2 cellular contexts compared by ENCODE assay signal in the genomic region with DNA sequence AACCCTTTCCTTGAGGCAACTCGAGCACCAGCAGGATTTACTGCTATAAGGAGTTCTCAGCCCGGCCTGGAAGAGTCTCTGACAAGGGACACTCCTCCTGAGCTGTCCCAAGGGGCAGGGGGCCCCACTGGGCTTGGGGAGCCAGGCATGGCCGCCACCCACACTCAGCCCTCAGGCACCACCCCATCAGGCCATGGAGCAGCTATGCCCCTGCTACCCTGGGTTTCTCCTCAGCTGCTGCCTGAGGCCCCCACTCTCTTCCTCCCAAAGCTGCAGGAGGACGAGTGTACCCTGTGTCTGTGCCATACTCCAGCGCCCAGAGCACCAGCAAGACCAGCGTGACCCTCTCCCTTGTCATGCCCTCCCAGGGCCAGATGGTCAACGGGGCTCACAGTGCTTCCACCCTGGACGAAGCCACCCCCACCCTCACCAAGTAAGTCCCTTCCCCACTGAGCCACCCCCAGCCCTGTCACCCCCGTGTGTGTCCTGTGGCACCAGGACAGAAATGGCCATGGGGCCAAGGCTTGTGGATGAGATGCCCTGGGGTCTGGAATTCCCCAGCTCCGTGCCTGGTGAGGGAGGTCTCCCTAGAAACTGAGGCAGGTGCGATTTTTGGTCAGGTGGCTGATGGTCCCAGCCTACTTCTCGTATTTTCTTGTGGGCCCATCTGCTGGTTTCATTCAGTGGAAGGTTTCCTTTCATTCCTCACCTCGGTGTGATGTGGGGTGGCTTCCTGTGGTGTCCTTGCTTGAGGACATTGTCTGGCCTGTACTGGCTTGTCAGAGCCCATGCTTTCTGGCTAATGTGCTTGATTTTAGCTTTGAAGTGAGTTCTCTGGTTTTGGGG.
TF ChIP-seq lines count a peak whose summit lies in the region.

No MANE protein-coding gene starts in this region.

TF ChIP-seq in WTC11, 78 proteins besides CTCF, POLR2A, EP300 and RAD21:
- TF ChIP-seq ZNF512 (CRISPR knock-in tag; IDR thresholded peaks at IDR 0.05; ENCODE audit: borderline replicate concordance) (no peak), ZBTB21 (CRISPR knock-in tag; IDR thresholded peaks at IDR 0.05; ENCODE audit: borderline replicate concordance) (no peak), IRF1 (CRISPR knock-in tag; IDR thresholded peaks at IDR 0.05) (no peak), FOXP4 (CRISPR knock-in tag; IDR thresholded peaks at IDR 0.05) (no peak), E2F1 (CRISPR knock-in tag; IDR thresholded peaks at IDR 0.05) (no peak), ETV6 (CRISPR knock-in tag; IDR thresholded peaks at IDR 0.05) (no peak), ZNF121 (CRISPR knock-in tag; IDR thresholded peaks at IDR 0.05) (no peak), NR2C2 (CRISPR knock-in tag; IDR thresholded peaks at IDR 0.05) (no peak), E2F5 (CRISPR knock-in tag; IDR thresholded peaks at IDR 0.05) (no peak)
- TF ChIP-seq, protein P1, sequence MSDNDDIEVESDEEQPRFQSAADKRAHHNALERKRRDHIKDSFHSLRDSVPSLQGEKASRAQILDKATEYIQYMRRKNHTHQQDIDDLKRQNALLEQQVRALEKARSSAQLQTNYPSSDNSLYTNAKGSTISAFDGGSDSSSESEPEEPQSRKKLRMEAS (CRISPR knock-in tag; IDR thresholded peaks at IDR 0.05) = no peak

TF ChIP-seq in HEK293T, 16 proteins besides CTCF, POLR2A, EP300 and RAD21:
- TF ChIP-seq ELF4 (IDR thresholded peaks at IDR 0.05) (no peak), ARNT (IDR thresholded peaks at IDR 0.05) (no peak), BHLHE40 (IDR thresholded peaks at IDR 0.05; ENCODE audit: borderline replicate concordance) (no peak), L3MBTL2 (conservative IDR thresholded peaks at IDR 0.05) (no peak), TARDBP (IDR thresholded peaks at IDR 0.05) (no peak), NFRKB (IDR thresholded peaks at IDR 0.05) (no peak), FOXM1 (IDR thresholded peaks at IDR 0.05; ENCODE audit: borderline replicate concordance) (no peak), FOXK2 (IDR thresholded peaks at IDR 0.05) (no peak), HDGF (IDR thresholded peaks at IDR 0.05; ENCODE audit: borderline replicate concordance) (no peak), FOXA1 (IDR thresholded peaks at IDR 0.05) (no peak)
